Comparison of ENCODE assay signal across 1 cellular context in the genomic region with DNA sequence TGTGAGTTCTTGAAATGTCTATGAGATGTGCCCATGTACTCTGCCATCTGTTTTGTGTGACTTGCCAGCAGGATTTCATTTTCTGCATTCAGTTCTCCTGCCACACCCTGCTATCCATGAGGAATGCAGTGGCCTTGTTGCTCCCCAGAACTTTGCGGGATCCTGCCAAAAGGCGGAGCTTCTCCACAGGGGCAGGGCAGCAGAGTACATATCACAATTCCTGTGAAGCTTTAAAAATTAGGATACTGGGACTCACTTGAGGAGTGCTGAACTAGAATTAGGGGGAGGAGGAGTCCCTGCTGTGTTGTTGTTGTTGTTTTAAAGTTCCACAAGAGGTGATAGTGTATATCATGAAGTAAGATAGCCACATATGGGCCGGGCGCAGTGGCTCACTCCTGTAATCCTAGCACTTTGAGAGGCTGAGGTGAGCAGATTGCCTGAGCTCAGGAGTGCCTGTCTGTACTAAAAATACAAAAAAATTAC.
TF ChIP-seq lines count a peak whose summit lies in the region.

No MANE protein-coding gene starts in this region.

TF ChIP-seq in A549, 52 proteins besides CTCF, POLR2A, EP300 and RAD21 (continued from another document):
- no peak for TF ChIP-seq ZFP36 (IDR thresholded peaks at IDR 0.05; ENCODE audit: borderline replicate concordance, partially characterized antibody)
- TF ChIP-seq TFCP2L1 (CRISPR knock-in tag; IDR thresholded peaks at IDR 0.05), result no peak
TF ChIP-seq in A549: peak in this region for 0.
